Comparison of ENCODE assay signal across 8 cellular contexts in the genomic region with DNA sequence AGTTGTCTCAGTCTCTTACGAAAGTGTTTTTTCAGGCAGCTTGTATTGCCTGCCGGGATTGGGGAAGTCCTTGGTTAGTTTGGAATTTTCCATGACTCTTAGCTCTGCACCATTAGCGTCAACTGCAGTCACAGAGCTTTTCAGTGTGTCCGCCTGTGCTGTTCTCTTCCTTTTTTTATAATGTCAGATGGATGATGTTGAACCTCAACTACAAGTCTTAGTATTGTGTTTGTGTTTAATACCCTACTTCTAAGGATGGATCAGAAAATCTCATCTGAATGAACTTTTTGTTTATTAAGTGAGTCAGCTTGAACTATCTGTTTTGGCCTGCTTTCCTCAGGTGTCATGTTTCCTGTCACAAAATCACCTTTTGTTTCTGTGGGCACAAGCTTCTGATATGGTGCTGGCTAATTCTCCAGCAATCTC. TPM values are rescaled to one million over a fixed set of nuclear protein-coding genes. Genes with fewer than 3 reads are reported as not detected.
DNase-seq lines count a peak whose midpoint lies in the region; ATAC-seq, FAIRE-seq and TF ChIP-seq lines count a peak whose summit lies in the region.

No MANE protein-coding gene starts in this region.

- WGBS in small intestine, 3 donors = 44 to 75% (median 68%) methylated on average over 4 of the region's 4 CpGs

- peak overlapping the region; percentile 0 for H3K9ac ChIP-seq in muscle layer of colon (ENCODE audit: low read length)

- H3K4me1 Mint-ChIP-seq in CD4-positive, CD25-positive, alpha-beta regulatory T cell = peaks cover 25 to 61% (median 42%) of the 10 kb centered on the region in 4 donors

- H3K27me3 ChIP-seq in CD4-positive, CD25-positive, alpha-beta regulatory T cell (ENCODE audit: control insufficient read depth, insufficient read depth, low read length) = no peaks in the 10 kb centered on the region
- no peaks in the 10 kb centered on the region for H3K27me3 ChIP-seq in muscle layer of colon (ENCODE audit: control insufficient read depth in 1 of 2, insufficient read depth in 2 of 2, low read length in 2 of 2)
- H3K27me3 ChIP-seq in small intestine (ENCODE audit: control insufficient read depth in 2 of 2, insufficient read depth in 2 of 2, low read length in 2 of 2) = no peaks in the 10 kb centered on the region
- no peaks in the 10 kb centered on the region for H3K27me3 ChIP-seq in H7 (ENCODE audit: control insufficient read depth, insufficient read depth, low read length)

- H3K4me3 Mint-ChIP-seq in CD4-positive, CD25-positive, alpha-beta regulatory T cell = no peak overlapping the region

- H3K9me3 ChIP-seq in CD4-positive, CD25-positive, alpha-beta regulatory T cell (ENCODE audit: control insufficient read depth in 2 of 2, low read length in 2 of 2) = no peaks in the 10 kb centered on the region
- H3K9me3 ChIP-seq in muscle layer of colon (ENCODE audit: low read length) (no peaks in the 10 kb centered on the region), small intestine (ENCODE audit: control insufficient read depth, low read depth) (no peaks in the 10 kb centered on the region)

- no peak for ATAC-seq in CD4-positive, CD25-positive, alpha-beta regulatory T cell (ENCODE audit: low read depth in 2 of 2)
- ATAC-seq in HG03135 (IDR thresholded peaks at IDR 0.05; ENCODE audit: unreplicated experiment) = no peak

- FAIRE-seq in small intestine (lab: Jason Lieb, UNC) = no peak

- H3K36me3 ChIP-seq in CD4-positive, CD25-positive, alpha-beta regulatory T cell (ENCODE audit: control insufficient read depth, insufficient read depth, low read length) = peaks cover 27% of the 10 kb centered on the region
- H3K36me3 ChIP-seq in muscle layer of colon (ENCODE audit: insufficient read depth, low read length) = no peaks in the 10 kb centered on the region
- H3K36me3 ChIP-seq in small intestine (ENCODE audit: control insufficient read depth in 2 of 2, insufficient read depth in 2 of 2, low read length in 2 of 2) = peaks cover 2 to 4% of the 10 kb centered on the region in 2 donors
- H3K36me3 ChIP-seq in H7 (replicated peaks; ENCODE audit: control insufficient read depth, insufficient read depth, low read length) = no peaks in the 10 kb centered on the region

- no peak overlapping the region for H3K27ac ChIP-seq in CD4-positive, CD25-positive, alpha-beta regulatory T cell (ENCODE audit: insufficient read depth, low read length, poor library complexity, severe bottlenecking)
- H3K27ac ChIP-seq in muscle layer of colon (ENCODE audit: low read depth, low read length) (peak overlapping the region; percentile 45), small intestine (ENCODE audit: low read depth in 1 of 2, low read length in 1 of 2) (peak overlapping the region in 1 of 2 donors; percentile 35)

- no peaks in the 10 kb centered on the region for H3K27me3 Mint-ChIP-seq in CD4-positive, CD25-positive, alpha-beta regulatory T cell

- peaks cover 0 to 2% (median 0%) of the 10 kb centered on the region in 7 donors for H3K9me3 Mint-ChIP-seq in CD4-positive, CD25-positive, alpha-beta regulatory T cell

- H3K36me3 Mint-ChIP-seq in CD4-positive, CD25-positive, alpha-beta regulatory T cell = peaks cover 24% of the 10 kb centered on the region

- TF ChIP-seq CTCF in epithelial cell of esophagus (IDR thresholded peaks at IDR 0.05; ENCODE audit: insufficient read depth, low read depth, low read length, missing control alignments) = no peak

- H3K4me1 ChIP-seq in CD4-positive, CD25-positive, alpha-beta regulatory T cell (ENCODE audit: control insufficient read depth, insufficient read depth, low read length, poor library complexity, severe bottlenecking) = peaks cover 3% of the 10 kb centered on the region
- H3K4me1 ChIP-seq in muscle layer of colon (ENCODE audit: insufficient read depth, low read length) = peaks cover 36% of the 10 kb centered on the region
- peaks cover 0 to 7% of the 10 kb centered on the region in 2 donors for H3K4me1 ChIP-seq in small intestine (ENCODE audit: control insufficient read depth in 2 of 2, insufficient read depth in 1 of 2, low read depth in 1 of 2, low read length in 1 of 2)

- no peak for DNase-seq in CD4-positive, CD25-positive, alpha-beta regulatory T cell
- peak; percentile 5 for DNase-seq in NCI-H69 (lab: John Stamatoyannopoulos, UW)
- peak; percentile 61 for DNase-seq in epithelial cell of esophagus (ENCODE audit: low read depth)
- no peak for DNase-seq in small intestine
- DNase-seq in H7 = no peak
- DNase-seq in retina = no peak

- peak overlapping the region; percentile 49 to 88 (median 78) for H3K27ac Mint-ChIP-seq in CD4-positive, CD25-positive, alpha-beta regulatory T cell

- no peak overlapping the region for H3K4me3 ChIP-seq in CD4-positive, CD25-positive, alpha-beta regulatory T cell (ENCODE audit: low read depth, low read length)
- H3K4me3 ChIP-seq in epithelial cell of esophagus (ENCODE audit: low read length) (no peak overlapping the region), muscle layer of colon (ENCODE audit: low read depth in 1 of 2, low read length in 2 of 2) (no peak overlapping the region), small intestine (ENCODE audit: low read depth in 1 of 2, low read length in 2 of 2) (no peak overlapping the region), H7 (ENCODE audit: insufficient read depth, low read depth, low read length) (no peak overlapping the region)

RNA-seq across cellular contexts. Expression of a gene that starts 33.1 kb away (rescaled TPM):
- 106 TPM for total RNA-seq in CD4-positive, CD25-positive, alpha-beta regulatory T cell
- polyA plus RNA-seq in CD4-positive, CD25-positive, alpha-beta regulatory T cell = 100 to 1,000 TPM; 499 to 691 (median 501) TPM
- polyA plus RNA-seq in small intestine = 100 to 1,000 TPM; 170 to 230 (median 203) TPM
- 73.0 and 113 TPM in 2 replicates for total RNA-seq in H7 (2014; rRNA removed; shearing (Covaris generic))

RNA-seq across cellular contexts. Expression of a gene that starts 39.5 kb away (rescaled TPM):
- 126 TPM for total RNA-seq in CD4-positive, CD25-positive, alpha-beta regulatory T cell
- polyA plus RNA-seq in CD4-positive, CD25-positive, alpha-beta regulatory T cell = 10 to 100 TPM; 59.5 to 69.2 (median 65.1) TPM
- 1 to 10 TPM; 3.8 to 6.5 (median 5.7) TPM for polyA plus RNA-seq in small intestine
- 8.7 and 18.1 TPM in 2 replicates for total RNA-seq in H7 (2014; rRNA removed; shearing (Covaris generic))

RNA-seq across cellular contexts. Expression of a gene that starts 57.4 kb away (rescaled TPM):
- total RNA-seq in CD4-positive, CD25-positive, alpha-beta regulatory T cell = 12.9 TPM
- 10 to 100 TPM; 38.9 to 51.6 (median 48.9) TPM for polyA plus RNA-seq in CD4-positive, CD25-positive, alpha-beta regulatory T cell
- polyA plus RNA-seq in small intestine = 10 to 100 TPM; 42.9 to 99.2 (median 43.5) TPM
- 42.7 and 45.9 TPM in 2 replicates for total RNA-seq in H7 (2014; rRNA removed; shearing (Covaris generic))

Comparison
In these comparisons a context has a peak if more than half of its experiments do, and no peak if none do; other contexts are left out.
1. DNase-seq: peak in NCI-H69 (single experiment) and epithelial cell of esophagus (single experiment); none in CD4-positive, CD25-positive, alpha-beta regulatory T cell (0 of 3), small intestine (single experiment), H7 (single experiment) and retina (single experiment).